Comparison of ENCODE assay signal across 7 cellular contexts in genomic region chr15:90664081-90664461, GRCh38. TPM values are rescaled to one million over a fixed set of nuclear protein-coding genes. Genes with fewer than 3 reads are reported as not detected.
DNase-seq lines count a peak whose midpoint lies in the region; ATAC-seq, FAIRE-seq and TF ChIP-seq lines count a peak whose summit lies in the region.
"Not testable (repeated sequence)": the region's sequence is repeated elsewhere in the genome, so short reads cannot be mapped to it uniquely, and the experiment has no call there.

No MANE protein-coding gene starts in this region.

- H3K27me3 ChIP-seq in CD4-positive, alpha-beta memory T cell (ENCODE audit: insufficient read depth, low read length) = peaks cover 12% of the 10 kb centered on the region
- H3K27me3 ChIP-seq in RWPE2 (ENCODE audit: insufficient read depth, poor library complexity, severe bottlenecking) = not testable (repeated sequence)

- intact Hi-C loops in CD4-positive, alpha-beta memory T cell (cut with micrococcal nuclease); natural killer cell (cut with micrococcal nuclease): not testable (repeated sequence)
- intact Hi-C loops in activated CD4-positive, alpha-beta memory T cell treated with anti-CD3 and anti-CD28 coated beads for 36 hours (cut with micrococcal nuclease) = loop anchor here (5.0 kb wide), 2 partner anchors 53 to 268 kb away; partner anchors contain the start of genes BLM and HDDC3
- intact Hi-C loops in activated naive CD4-positive, alpha-beta T cell treated with anti-CD3 and anti-CD28 coated beads for 36 hours (cut with micrococcal nuclease) = loop anchor here (2.0 kb wide), 1 partner anchor 13 kb away; no protein-coding TSS in a partner anchor
- intact Hi-C loops in dendritic cell treated with granulocyte-macrophage colony-stimulating factor and Interleukin-4, amounts not matched to agents 40 ng/mL and 50 ng/mL, for 4 days (cut with micrococcal nuclease) = loop anchor here (2.0 kb wide), 1 partner anchor 15 kb away; no protein-coding TSS in a partner anchor

- peaks cover 19 to 29% of the 10 kb centered on the region in 2 donors for H3K27me3 Mint-ChIP-seq in CD4-positive, alpha-beta memory T cell
- peaks cover 39% of the 10 kb centered on the region for H3K27me3 Mint-ChIP-seq in activated CD4-positive, alpha-beta memory T cell treated with anti-CD3 and anti-CD28 coated beads for 36 hours
- peaks cover 14% of the 10 kb centered on the region for H3K27me3 Mint-ChIP-seq in activated naive CD4-positive, alpha-beta T cell treated with anti-CD3 and anti-CD28 coated beads for 36 hours (ENCODE audit: low read depth)
- not testable (repeated sequence) for H3K27me3 Mint-ChIP-seq in dendritic cell treated with granulocyte-macrophage colony-stimulating factor and Interleukin-4, amounts not matched to agents 40 ng/mL and 50 ng/mL, for 4 days
- H3K27me3 Mint-ChIP-seq in natural killer cell (ENCODE audit: low read depth in 2 of 2) = peaks cover 43 to 51% of the 10 kb centered on the region in 2 donors

- ATAC-seq in RWPE2 (ENCODE audit: low read depth); natural killer cell: not testable (repeated sequence)

- not testable (repeated sequence) for H3K9me3 Mint-ChIP-seq in CD4-positive, alpha-beta memory T cell; activated CD4-positive, alpha-beta memory T cell treated with anti-CD3 and anti-CD28 coated beads for 36 hours; activated naive CD4-positive, alpha-beta T cell treated with anti-CD3 and anti-CD28 coated beads for 36 hours; dendritic cell treated with granulocyte-macrophage colony-stimulating factor and Interleukin-4, amounts not matched to agents 40 ng/mL and 50 ng/mL, for 4 days; natural killer cell

- not testable (repeated sequence) for H3K4me3 ChIP-seq in CD4-positive, alpha-beta memory T cell (ENCODE audit: low read length in 2 of 2); RWPE2 (ENCODE audit: severe bottlenecking)

- not testable (repeated sequence) for TF ChIP-seq CTCF in RWPE2 (IDR thresholded peaks at IDR 0.05; ENCODE audit: poor library complexity, severe bottlenecking); natural killer cell (IDR thresholded peaks at IDR 0.05)

- not testable (repeated sequence) for TF ChIP-seq POLR2A in GM12891 (IDR thresholded peaks at IDR 0.05; ENCODE audit: low read depth, low read length)

- POLR2A ChIA-PET in CD4-positive, alpha-beta memory T cell (lab: Charles Lee; ENCODE audit: partially characterized antibody) = interaction anchor here (1.3 kb wide), 1 partner anchor 13 kb away, joined by 4 read pairs; no protein-coding TSS in a partner anchor
- POLR2A ChIA-PET in activated CD4-positive, alpha-beta memory T cell treated with anti-CD3 and anti-CD28 coated beads for 36 hours (lab: Charles Lee) = interaction anchor here (0.7 kb wide), 1 partner anchor 328 kb away, joined by 3 read pairs; no protein-coding TSS in a partner anchor

- CTCF ChIA-PET in CD4-positive, alpha-beta memory T cell (lab: Charles Lee; ENCODE audit: partially characterized antibody) = interaction anchor here (0.6 kb wide), 1 partner anchor 53 kb away, joined by 3 read pairs; the partner anchor contains the start of gene BLM
- CTCF ChIA-PET in activated CD4-positive, alpha-beta memory T cell treated with anti-CD3 and anti-CD28 coated beads for 36 hours (lab: Charles Lee) = not testable (repeated sequence)
- CTCF ChIA-PET in activated naive CD4-positive, alpha-beta T cell treated with anti-CD3 and anti-CD28 coated beads for 36 hours (lab: Charles Lee) = interaction anchor here (0.5 to 1.2 kb wide), 3 partner anchors 54 to 270 kb away, joined by 3 to 4 read pairs (median 3); no protein-coding TSS in a partner anchor

- peaks cover 42 to 60% (median 48%) of the 10 kb centered on the region in 4 donors for H3K4me1 Mint-ChIP-seq in CD4-positive, alpha-beta memory T cell
- peaks cover 48% of the 10 kb centered on the region for H3K4me1 Mint-ChIP-seq in activated CD4-positive, alpha-beta memory T cell treated with anti-CD3 and anti-CD28 coated beads for 36 hours (ENCODE audit: low read depth)
- H3K4me1 Mint-ChIP-seq in activated naive CD4-positive, alpha-beta T cell treated with anti-CD3 and anti-CD28 coated beads for 36 hours (ENCODE audit: low read depth) = peaks cover 57% of the 10 kb centered on the region
- peaks cover 63% of the 10 kb centered on the region for H3K4me1 Mint-ChIP-seq in dendritic cell treated with granulocyte-macrophage colony-stimulating factor and Interleukin-4, amounts not matched to agents 40 ng/mL and 50 ng/mL, for 4 days (ENCODE audit: low read depth)
- peaks cover 38 to 53% of the 10 kb centered on the region in 2 donors for H3K4me1 Mint-ChIP-seq in natural killer cell

- peaks cover 47% of the 10 kb centered on the region for H3K4me1 ChIP-seq in CD4-positive, alpha-beta memory T cell (ENCODE audit: insufficient read depth, low read length)
- H3K4me1 ChIP-seq in RWPE2 (ENCODE audit: insufficient read depth, poor library complexity, severe bottlenecking) = peaks cover 18% of the 10 kb centered on the region

- H3K36me3 ChIP-seq in CD4-positive, alpha-beta memory T cell (ENCODE audit: insufficient read depth, low read length); RWPE2 (ENCODE audit: low read depth): not testable (repeated sequence)

- not testable (repeated sequence) for FAIRE-seq in GM12891 (lab: Jason Lieb, UNC)

- not testable (repeated sequence) for H3K9me3 ChIP-seq in CD4-positive, alpha-beta memory T cell (ENCODE audit: control insufficient read depth in 1 of 2, low read length in 2 of 2); RWPE2 (ENCODE audit: severe bottlenecking)

- H3K27ac Mint-ChIP-seq in CD4-positive, alpha-beta memory T cell = peak overlapping the region in 1 of 7 donors; percentile 57
- not testable (repeated sequence) for H3K27ac Mint-ChIP-seq in activated CD4-positive, alpha-beta memory T cell treated with anti-CD3 and anti-CD28 coated beads for 36 hours; activated naive CD4-positive, alpha-beta T cell treated with anti-CD3 and anti-CD28 coated beads for 36 hours; natural killer cell
- H3K27ac Mint-ChIP-seq in dendritic cell treated with granulocyte-macrophage colony-stimulating factor and Interleukin-4, amounts not matched to agents 40 ng/mL and 50 ng/mL, for 4 days = peak overlapping the region; percentile 97

- H3K36me3 Mint-ChIP-seq in CD4-positive, alpha-beta memory T cell; activated CD4-positive, alpha-beta memory T cell treated with anti-CD3 and anti-CD28 coated beads for 36 hours; activated naive CD4-positive, alpha-beta T cell treated with anti-CD3 and anti-CD28 coated beads for 36 hours (ENCODE audit: low read depth); natural killer cell: not testable (repeated sequence)
- H3K36me3 Mint-ChIP-seq in dendritic cell treated with granulocyte-macrophage colony-stimulating factor and Interleukin-4, amounts not matched to agents 40 ng/mL and 50 ng/mL, for 4 days (ENCODE audit: low read depth) = peaks cover 13% of the 10 kb centered on the region

- peak overlapping the region; percentile 64 to 86 (median 75) for H3K4me3 Mint-ChIP-seq in CD4-positive, alpha-beta memory T cell
- peak overlapping the region; percentile 66 for H3K4me3 Mint-ChIP-seq in activated CD4-positive, alpha-beta memory T cell treated with anti-CD3 and anti-CD28 coated beads for 36 hours
- peak overlapping the region; percentile 69 for H3K4me3 Mint-ChIP-seq in activated naive CD4-positive, alpha-beta T cell treated with anti-CD3 and anti-CD28 coated beads for 36 hours
- peak overlapping the region; percentile 85 for H3K4me3 Mint-ChIP-seq in dendritic cell treated with granulocyte-macrophage colony-stimulating factor and Interleukin-4, amounts not matched to agents 40 ng/mL and 50 ng/mL, for 4 days
- H3K4me3 Mint-ChIP-seq in natural killer cell = peak overlapping the region; percentile 88

- not testable (repeated sequence) for DNase-seq in CD4-positive, alpha-beta memory T cell; GM12891 (ENCODE audit: insufficient read length, low spot score); activated CD4-positive, alpha-beta memory T cell treated with anti-CD3 and anti-CD28 coated beads for 36 hours; activated naive CD4-positive, alpha-beta T cell treated with anti-CD3 and anti-CD28 coated beads for 36 hours; natural killer cell
- DNase-seq in RWPE2 (ENCODE audit: low spot score) = peak; percentile 18

- H3K27ac ChIP-seq in CD4-positive, alpha-beta memory T cell (ENCODE audit: low read depth, low read length); RWPE2 (ENCODE audit: poor library complexity, severe bottlenecking): not testable (repeated sequence)

TF ChIP-seq in GM12891, 5 proteins besides CTCF, POLR2A, EP300 and RAD21:
- TF ChIP-seq POLR2AphosphoS5 (IDR thresholded peaks at IDR 0.05; ENCODE audit: low read depth, low read length) = peak; percentile 18; the same call in 1 of the 2 replicates

RNA-seq across cellular contexts. Expression of gene BLM, which starts 53.1 kb away (rescaled TPM):
- 1 to 10 TPM; 6.5 to 8.9 TPM for total RNA-seq in CD4-positive, alpha-beta memory T cell
- 1 to 10 TPM; 1.2 to 5.5 TPM for polyA plus RNA-seq in CD4-positive, alpha-beta memory T cell
- polyA plus RNA-seq in GM12891 (2012; ENCODE audit: low read depth, missing spikeins) = 12.6 TPM
- 10 to 100 TPM; 65.6 to 68.7 TPM for total RNA-seq in activated CD4-positive, alpha-beta memory T cell treated with anti-CD3 and anti-CD28 coated beads for 36 hours
- total RNA-seq in activated naive CD4-positive, alpha-beta T cell treated with anti-CD3 and anti-CD28 coated beads for 36 hours = 10 to 100 TPM; 62.9 to 70.4 TPM
- 10 to 100 TPM in 2 of 3 donors, 1 to 10 TPM in 1; 9.9 to 15.9 (median 14.1) TPM for total RNA-seq in natural killer cell
